25 cellular contexts compared by ENCODE assay signal in the genomic region with DNA sequence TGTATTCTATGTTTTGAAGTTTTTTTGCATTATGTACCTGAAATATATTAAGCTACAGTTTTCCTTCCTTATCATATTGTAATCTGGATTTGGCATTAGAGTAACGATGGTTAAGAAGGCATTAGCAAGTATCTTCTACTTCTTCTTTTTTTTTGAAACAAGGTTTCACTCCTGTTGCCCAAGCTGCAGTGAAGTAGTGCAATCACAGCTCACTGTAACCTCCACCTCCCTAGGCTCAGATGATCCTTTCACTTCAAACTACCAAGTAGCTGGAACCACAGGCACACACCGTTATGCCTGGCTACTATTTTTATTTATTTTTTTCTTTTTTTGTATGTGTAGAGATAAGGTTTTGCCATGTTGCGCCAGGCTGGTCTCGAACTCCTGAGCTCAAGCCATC.
"Had no signal": no experiment of that assay in that cellular context is flagged by ENCODE, and none has a peak within 500 bp of the region (broad histone marks: within the 10 kb centered on the region; RNA-seq: fewer than 3 reads in every experiment).

No MANE protein-coding gene starts in this region.

- H3K4me3 ChIP-seq: esophagus squamous epithelium, heart right ventricle, neural progenitor cell, right atrium auricular region, smooth muscle cell, suprapubic skin, tibial artery, upper lobe of right lung had no signal

- DNase-seq: activated CD4-positive, alpha-beta T cell treated with anti-CD3 and anti-CD28 coated beads for 48 hours; activated CD4-positive, alpha-beta T cell treated with anti-CD3 and anti-CD28 coated beads, Interleukin-2, amount 50 U/mL, for 48 hours; activated CD8-positive, alpha-beta memory T cell treated with anti-CD3 and anti-CD28 coated beads for 24 hours; activated effector memory CD4-positive, alpha-beta T cell treated with Interleukin-2 at 50 U/mL for 16 hours; activated naive CD4-positive, alpha-beta T cell treated with Interleukin-2 at 50 U/mL for 16 hours; anterior cingulate cortex; dermis blood vessel endothelial cell; effector CD4-positive, alpha-beta T cell; esophagus squamous epithelium; foreskin melanocyte; heart right ventricle; midbrain; natural killer cell; stimulated activated CD4-positive, alpha-beta T cell treated with anti-CD3 and anti-CD28 coated beads, Interleukin-1b, Interleukin-23, amount 100 ng/mL, for 48 hours; stimulated activated CD4-positive, alpha-beta T cell treated with anti-CD3 and anti-CD28 coated beads, Interleukin-4, amount 100 ng/mL, for 4 hours; stimulated activated CD8-positive, alpha-beta memory T cell treated with anti-CD3 and anti-CD28 coated beads, Interleukin-4, amount 100 ng/mL, for 48 hours; stimulated activated naive B cell treated with anti-CD40 and anti-IgM and Interleukin-4, amounts not matched to agents 10 μg/mL and 1 μg/mL and 100 μg/mL, for 72 hours; tibial artery; upper lobe of right lung; WERI-Rb-1 had no signal

- ATAC-seq: activated CD4-positive, CD25-positive, alpha-beta regulatory T cell treated with anti-CD3 and anti-CD28 coated beads, Interleukin-2, amount 50 U/mL, for 24 hours; heart right ventricle; natural killer cell; stimulated activated naive B cell treated with anti-CD40 and anti-IgM and Interleukin-4, amounts not matched to agents 10 μg/mL and 1 μg/mL and 100 μg/mL, for 72 hours; upper lobe of right lung had no signal
